In the genomic region with DNA sequence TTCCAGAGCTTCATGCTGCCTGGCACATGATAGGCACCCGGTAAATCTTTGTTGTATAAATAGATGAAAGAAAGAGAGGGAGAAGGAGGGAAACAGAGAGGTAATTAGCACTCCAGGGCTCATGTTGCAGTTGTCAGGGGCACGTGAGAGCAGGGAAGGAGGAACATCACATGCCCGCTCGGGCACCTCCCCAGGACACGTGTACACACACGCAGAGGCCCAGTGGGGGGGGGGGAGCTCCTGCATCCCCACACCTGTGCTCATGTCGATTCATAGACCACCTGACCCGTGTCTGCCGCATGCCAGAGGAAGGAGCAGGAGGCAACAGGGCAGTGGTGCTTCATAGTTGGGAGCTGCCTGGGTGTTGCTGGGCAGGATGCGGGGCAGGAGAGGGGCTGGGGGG, we compare ENCODE assay signal across 13 cellular contexts. TPM values are rescaled to one million over a fixed set of nuclear protein-coding genes. Genes with fewer than 3 reads are reported as not detected.
DNase-seq lines count a peak whose midpoint lies in the region; ATAC-seq and TF ChIP-seq lines count a peak whose summit lies in the region.
"Had no signal": no experiment of that assay in that cellular context is flagged by ENCODE, and none has a peak within 500 bp of the region (broad histone marks: within the 10 kb centered on the region; RNA-seq: fewer than 3 reads in every experiment).

No MANE protein-coding gene starts in this region.

- no peaks in the 10 kb centered on the region for H3K9me3 ChIP-seq in thoracic aorta

- TF ChIP-seq CTCF in thoracic aorta (IDR thresholded peaks at IDR 0.05): no peak

- no peak for ATAC-seq in thoracic aorta (ENCODE audit: insufficient number of reproducible peaks, low FRiP score, low read depth)
- ATAC-seq: stimulated activated naive CD8-positive, alpha-beta T cell treated with anti-CD3 and anti-CD28 coated beads, Interleukin-15, amount 100 ng/mL, for 72 hours had no signal

- H3K27ac ChIP-seq in angular gyrus (ENCODE audit: low read depth, low read length): peak overlapping the region; percentile 27
- peak overlapping the region; percentile 1 to 69 for H3K27ac ChIP-seq in thoracic aorta
- H3K27ac ChIP-seq: SK-N-MC had no signal

- no peak overlapping the region for H3K4me3 ChIP-seq in thoracic aorta
- H3K4me3 ChIP-seq: lung, SK-N-MC had no signal

- no peaks in the 10 kb centered on the region for H3K27me3 ChIP-seq in thoracic aorta (replicated peaks; ENCODE audit: insufficient read depth)

- H3K36me3 ChIP-seq in thoracic aorta: peaks cover 15% of the 10 kb centered on the region

- peak; percentile 10 for DNase-seq in NCI-H1092 treated with DMSO at 0.1 percent for 48 hours (lab: John Stamatoyannopoulos, UW)
- DNase-seq in NCI-H1092 (lab: John Stamatoyannopoulos, UW): no peak
- DNase-seq in medulla oblongata (ENCODE audit: extremely low spot score): peak; percentile 21
- DNase-seq in thoracic aorta (ENCODE audit: low spot score): no peak
- DNase-seq in HT-29 (ENCODE audit: low spot score): no peak
- DNase-seq in H4 (ENCODE audit: low spot score): no peak
- no peak for DNase-seq in activated CD4-positive, alpha-beta T cell treated with anti-CD3 and anti-CD28 coated beads for 1 hour
- DNase-seq: NCI-H187 treated with DMSO at 0.1 percent for 48 hours; stimulated activated CD4-positive, alpha-beta T cell treated with anti-CD3 and anti-CD28 coated beads, Interleukin-15, amount 100 ng/mL, for 24 hours; stimulated activated naive CD8-positive, alpha-beta T cell treated with anti-CD3 and anti-CD28 coated beads, Interleukin-15, amount 100 ng/mL, for 72 hours had no signal

- peaks cover 40 to 63% of the 10 kb centered on the region in 2 donors for H3K4me1 ChIP-seq in thoracic aorta (ENCODE audit: control insufficient read depth in 1 of 2, low read depth in 2 of 2)

RNA-seq across cellular contexts. Expression of a gene that starts 37.1 kb away (rescaled TPM):
- total RNA-seq in thoracic aorta: 1,000 to 10,000 TPM in 1 of 2 donors, 100 to 1,000 TPM in 1; 583 to 1,213 TPM
- total RNA-seq in HT-29 (2014; rRNA removed; shearing (Covaris generic)): 60.2 and 91.4 TPM in 2 replicates
- 895 and 907 TPM in 2 replicates for total RNA-seq in H4 (2014; rRNA removed; shearing (Covaris generic))

Comparison
In these comparisons a context has a peak if more than half of its experiments do, and no peak if none do; other contexts are left out.
1. DNase-seq: peak in NCI-H1092 treated with DMSO at 0.1 percent for 48 hours (single experiment) and medulla oblongata (single experiment); none in NCI-H1092 (single experiment), thoracic aorta (single experiment), HT-29 (single experiment), H4 (single experiment) and activated CD4-positive, alpha-beta T cell treated with anti-CD3 and anti-CD28 coated beads for 1 hour (single experiment).